In the genomic region with DNA sequence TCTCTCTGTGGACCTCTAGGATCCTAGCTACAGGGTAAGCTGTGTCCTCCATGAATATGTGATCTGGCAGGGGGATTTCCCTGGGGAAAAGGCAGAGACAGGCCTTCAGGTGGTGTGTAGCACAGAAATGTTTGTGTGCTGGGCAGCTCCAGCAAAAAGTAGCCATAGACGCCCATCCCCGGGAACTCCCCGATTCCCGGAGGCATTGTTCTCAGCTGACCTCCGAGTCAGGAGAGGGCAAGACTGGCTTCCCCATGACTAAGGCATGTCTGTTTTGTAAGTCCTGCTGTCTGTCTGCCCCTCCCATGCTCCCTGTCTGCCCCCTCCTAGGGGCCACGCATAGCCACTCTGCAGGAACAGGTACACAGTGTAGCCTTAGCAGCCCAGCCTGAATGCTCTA, we compare ENCODE assay signal across 26 cellular contexts.
"Had no signal": no experiment of that assay in that cellular context is flagged by ENCODE, and none has a peak within 500 bp of the region (broad histone marks: within the 10 kb centered on the region; RNA-seq: fewer than 3 reads in every experiment).

No MANE protein-coding gene starts in this region.

- ATAC-seq: heart right ventricle; mucosa of descending colon; naive thymus-derived CD4-positive, alpha-beta T cell; natural killer cell treated with Interleukin-12 subunit alpha and Interleukin-12 subunit beta and Interleukin-15 and Interleukin-18, amount 100 ng/mL, for 72 hours; right cardiac atrium; sciatic nerve; stimulated activated naive B cell treated with anti-CD40 and anti-IgM and Interleukin-4, amounts not matched to agents 10 μg/mL and 1 μg/mL and 100 μg/mL, for 72 hours; stimulated activated naive CD8-positive, alpha-beta T cell treated with anti-CD3 and anti-CD28 coated beads, Interleukin-15, Interleukin-2, amounts not matched to agents 100 U/mL and 50 U/mL, for 24 hours had no signal

- H3K4me3 Mint-ChIP-seq: memory B cell; naive thymus-derived CD4-positive, alpha-beta T cell; natural killer cell treated with Interleukin-12 subunit alpha and Interleukin-12 subunit beta and Interleukin-15 and Interleukin-18, amount 100 ng/mL, for 72 hours; stimulated activated naive B cell treated with anti-CD40 and anti-IgM and Interleukin-4, amounts not matched to agents 10 μg/mL and 1 μg/mL and 100 μg/mL, for 72 hours had no signal

- H3K36me3 ChIP-seq: heart right ventricle, left ventricle myocardium inferior, neutrophil, stomach, thyroid gland, transverse colon, upper lobe of left lung had no signal

- H3K36me3 Mint-ChIP-seq: memory B cell; naive thymus-derived CD4-positive, alpha-beta T cell; stimulated activated naive B cell treated with anti-CD40 and anti-IgM and Interleukin-4, amounts not matched to agents 10 μg/mL and 1 μg/mL and 100 μg/mL, for 72 hours had no signal

- H3K4me2 ChIP-seq: hepatocyte had no signal

- H3K27ac ChIP-seq: heart right ventricle, hepatocyte, left ventricle myocardium inferior, neutrophil, parathyroid adenoma, skin epidermis, stomach, testis, thyroid gland, transverse colon, upper lobe of left lung had no signal

- H3K9me3 Mint-ChIP-seq: memory B cell; stimulated activated naive B cell treated with anti-CD40 and anti-IgM and Interleukin-4, amounts not matched to agents 10 μg/mL and 1 μg/mL and 100 μg/mL, for 72 hours had no signal

- H3K27me3 Mint-ChIP-seq: naive thymus-derived CD4-positive, alpha-beta T cell; natural killer cell treated with Interleukin-12 subunit alpha and Interleukin-12 subunit beta and Interleukin-15 and Interleukin-18, amount 100 ng/mL, for 72 hours had no signal

- H3K4me3 ChIP-seq: heart right ventricle, hepatocyte, left ventricle myocardium inferior, lung, mucosa of descending colon, skin epidermis, stomach, testis, thyroid gland, transverse colon, upper lobe of left lung had no signal

- H3K9me3 ChIP-seq: heart right ventricle, left ventricle myocardium inferior, mucosa of descending colon, neutrophil, stomach, testis, thyroid gland, transverse colon, upper lobe of left lung had no signal

- H3K4me1 ChIP-seq: heart right ventricle, left ventricle myocardium inferior, parathyroid adenoma, stomach, testis, transverse colon, upper lobe of left lung had no signal

- H3K79me2 ChIP-seq: hepatocyte, parathyroid adenoma had no signal

- H3K4me1 Mint-ChIP-seq: memory B cell; naive thymus-derived CD4-positive, alpha-beta T cell; stimulated activated naive B cell treated with anti-CD40 and anti-IgM and Interleukin-4, amounts not matched to agents 10 μg/mL and 1 μg/mL and 100 μg/mL, for 72 hours had no signal

- H3K27me3 ChIP-seq: heart right ventricle, hepatocyte, neutrophil, stomach, testis, thyroid gland, transverse colon, upper lobe of left lung had no signal

- DNase-seq: heart right ventricle; islet precursor cell; left ventricle myocardium inferior; midbrain; mucosa of descending colon; naive thymus-derived CD4-positive, alpha-beta T cell; occipital lobe; retina; right cardiac atrium; stimulated activated CD4-positive, alpha-beta T cell treated with anti-CD3 and anti-CD28 coated beads, Interleukin-4, amount 100 ng/mL, for 4 hours; stimulated activated CD8-positive, alpha-beta memory T cell treated with anti-CD3 and anti-CD28 coated beads, Interleukin-4, amount 100 ng/mL, for 48 hours; stimulated activated naive B cell treated with anti-CD40 and anti-IgM and Interleukin-4, amounts not matched to agents 10 μg/mL and 1 μg/mL and 100 μg/mL, for 72 hours; stimulated activated naive CD8-positive, alpha-beta T cell treated with anti-CD3 and anti-CD28 coated beads, Interleukin-15, Interleukin-2, amounts not matched to agents 100 U/mL and 50 U/mL, for 24 hours; stomach; testis; thyroid gland; transverse colon; upper lobe of left lung had no signal

- H3K27ac Mint-ChIP-seq: memory B cell; naive thymus-derived CD4-positive, alpha-beta T cell; natural killer cell treated with Interleukin-12 subunit alpha and Interleukin-12 subunit beta and Interleukin-15 and Interleukin-18, amount 100 ng/mL, for 72 hours; stimulated activated naive B cell treated with anti-CD40 and anti-IgM and Interleukin-4, amounts not matched to agents 10 μg/mL and 1 μg/mL and 100 μg/mL, for 72 hours had no signal

- H3K9ac ChIP-seq: parathyroid adenoma had no signal

- H2AFZ ChIP-seq: hepatocyte, parathyroid adenoma had no signal
